ENCODE assay signal across 1 cellular context in the genomic region with DNA sequence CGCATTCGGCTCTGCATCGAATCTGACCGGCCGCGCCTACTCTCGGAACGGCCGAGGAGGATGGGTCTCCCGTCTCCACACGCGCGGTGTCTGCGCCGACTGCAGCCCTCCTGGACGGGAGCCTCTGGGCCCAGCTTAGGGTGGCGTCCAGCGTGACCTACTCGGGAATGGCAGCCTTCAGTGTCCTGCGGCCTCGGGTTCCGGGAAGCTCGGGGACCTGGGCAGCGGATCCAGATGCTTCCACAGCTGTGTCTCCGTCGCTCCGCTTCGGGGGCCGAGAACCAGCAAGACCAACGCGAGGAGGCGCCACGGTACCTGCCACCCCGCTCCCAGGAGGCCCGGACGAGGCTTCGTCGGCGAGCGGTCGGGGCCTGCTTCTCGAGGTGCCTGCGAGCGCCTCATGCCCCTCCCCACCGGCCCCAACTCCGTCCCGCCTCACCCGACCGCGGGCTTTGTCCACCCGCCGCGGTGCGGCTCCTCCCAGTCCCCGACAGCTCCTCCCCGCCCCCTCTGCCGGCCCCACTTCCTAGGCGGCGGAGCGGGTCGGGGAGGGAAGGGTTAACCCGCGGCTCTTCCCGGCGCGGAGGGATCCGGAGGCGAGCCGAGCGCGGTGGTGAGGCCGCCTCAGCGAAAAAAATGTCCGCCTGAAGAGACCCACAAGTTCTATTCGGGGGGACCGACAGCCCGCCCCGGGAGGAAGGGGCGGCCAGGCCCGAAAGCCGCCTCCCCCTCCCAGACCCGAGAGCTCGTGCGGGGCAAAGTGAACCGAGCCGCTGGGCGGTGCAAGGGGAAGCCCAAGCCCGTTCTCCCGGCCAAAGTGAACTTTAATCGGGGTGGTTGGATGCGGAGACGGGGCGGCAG.
TF ChIP-seq lines count a peak whose summit lies in the region.

A gene (plus strand): TSS at position 599 of the 861 bp plus-strand sequence. CDS start 1,270 bp downstream, outside the sequence.

TF ChIP-seq in SK-N-SH, 30 proteins besides CTCF, POLR2A, EP300 and RAD21 (continued from another document):
- TF ChIP-seq, protein P1, sequence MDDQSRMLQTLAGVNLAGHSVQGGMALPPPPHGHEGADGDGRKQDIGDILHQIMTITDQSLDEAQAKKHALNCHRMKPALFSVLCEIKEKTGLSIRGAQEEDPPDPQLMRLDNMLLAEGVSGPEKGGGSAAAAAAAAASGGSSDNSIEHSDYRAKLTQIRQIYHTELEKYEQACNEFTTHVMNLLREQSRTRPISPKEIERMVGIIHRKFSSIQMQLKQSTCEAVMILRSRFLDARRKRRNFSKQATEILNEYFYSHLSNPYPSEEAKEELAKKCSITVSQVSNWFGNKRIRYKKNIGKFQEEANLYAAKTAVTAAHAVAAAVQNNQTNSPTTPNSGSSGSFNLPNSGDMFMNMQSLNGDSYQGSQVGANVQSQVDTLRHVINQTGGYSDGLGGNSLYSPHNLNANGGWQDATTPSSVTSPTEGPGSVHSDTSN (IDR thresholded peaks at IDR 0.05): peak; percentile 86
- peak; percentile 90 for TF ChIP-seq YY1 (IDR thresholded peaks at IDR 0.05; ENCODE audit: low read depth)
- peak; percentile 42 for TF ChIP-seq TCF12 (IDR thresholded peaks at IDR 0.05)
- peak; percentile 7; the same call in 1 of the 2 replicates for TF ChIP-seq FOSL2 (IDR thresholded peaks at IDR 0.05; ENCODE audit: borderline replicate concordance, low read depth)
- TF ChIP-seq JUND (IDR thresholded peaks at IDR 0.05): no peak
- no peak for TF ChIP-seq FOXM1 (IDR thresholded peaks at IDR 0.05; ENCODE audit: low read depth)
- TF ChIP-seq TAF1 (IDR thresholded peaks at IDR 0.05; ENCODE audit: borderline replicate concordance, low read depth, low read length): peak; percentile 95
- no peak; the same call in 1 of the 2 replicates for TF ChIP-seq NFIC (IDR thresholded peaks at IDR 0.05; ENCODE audit: borderline replicate concordance)
- 0 out of 2 replicates have a peak, but pooled peaks have one; percentile 56 for TF ChIP-seq POLR2AphosphoS5 (IDR thresholded peaks at IDR 0.05; ENCODE audit: low read depth, low read length)
- TF ChIP-seq CHD2 (IDR thresholded peaks at IDR 0.05; ENCODE audit: low read length, partially characterized antibody): peak; percentile 98
- TF ChIP-seq, protein P2, sequence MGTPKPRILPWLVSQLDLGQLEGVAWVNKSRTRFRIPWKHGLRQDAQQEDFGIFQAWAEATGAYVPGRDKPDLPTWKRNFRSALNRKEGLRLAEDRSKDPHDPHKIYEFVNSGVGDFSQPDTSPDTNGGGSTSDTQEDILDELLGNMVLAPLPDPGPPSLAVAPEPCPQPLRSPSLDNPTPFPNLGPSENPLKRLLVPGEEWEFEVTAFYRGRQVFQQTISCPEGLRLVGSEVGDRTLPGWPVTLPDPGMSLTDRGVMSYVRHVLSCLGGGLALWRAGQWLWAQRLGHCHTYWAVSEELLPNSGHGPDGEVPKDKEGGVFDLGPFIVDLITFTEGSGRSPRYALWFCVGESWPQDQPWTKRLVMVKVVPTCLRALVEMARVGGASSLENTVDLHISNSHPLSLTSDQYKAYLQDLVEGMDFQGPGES (IDR thresholded peaks at IDR 0.05; ENCODE audit: low read depth, low read length): no peak
- TF ChIP-seq GABPA (IDR thresholded peaks at IDR 0.05; ENCODE audit: low read depth): peak; percentile 26; the same call in 1 of the 2 replicates
- TF ChIP-seq, protein P3, sequence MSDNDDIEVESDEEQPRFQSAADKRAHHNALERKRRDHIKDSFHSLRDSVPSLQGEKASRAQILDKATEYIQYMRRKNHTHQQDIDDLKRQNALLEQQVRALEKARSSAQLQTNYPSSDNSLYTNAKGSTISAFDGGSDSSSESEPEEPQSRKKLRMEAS (IDR thresholded peaks at IDR 0.05; ENCODE audit: low read depth): peak; percentile 94
- TF ChIP-seq, protein P4, sequence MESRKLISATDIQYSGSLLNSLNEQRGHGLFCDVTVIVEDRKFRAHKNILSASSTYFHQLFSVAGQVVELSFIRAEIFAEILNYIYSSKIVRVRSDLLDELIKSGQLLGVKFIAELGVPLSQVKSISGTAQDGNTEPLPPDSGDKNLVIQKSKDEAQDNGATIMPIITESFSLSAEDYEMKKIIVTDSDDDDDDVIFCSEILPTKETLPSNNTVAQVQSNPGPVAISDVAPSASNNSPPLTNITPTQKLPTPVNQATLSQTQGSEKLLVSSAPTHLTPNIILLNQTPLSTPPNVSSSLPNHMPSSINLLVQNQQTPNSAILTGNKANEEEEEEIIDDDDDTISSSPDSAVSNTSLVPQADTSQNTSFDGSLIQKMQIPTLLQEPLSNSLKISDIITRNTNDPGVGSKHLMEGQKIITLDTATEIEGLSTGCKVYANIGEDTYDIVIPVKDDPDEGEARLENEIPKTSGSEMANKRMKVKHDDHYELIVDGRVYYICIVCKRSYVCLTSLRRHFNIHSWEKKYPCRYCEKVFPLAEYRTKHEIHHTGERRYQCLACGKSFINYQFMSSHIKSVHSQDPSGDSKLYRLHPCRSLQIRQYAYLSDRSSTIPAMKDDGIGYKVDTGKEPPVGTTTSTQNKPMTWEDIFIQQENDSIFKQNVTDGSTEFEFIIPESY (IDR thresholded peaks at IDR 0.05; ENCODE audit: borderline replicate concordance, low read depth): 0 out of 2 replicates have a peak, but pooled peaks have one; percentile 30
- TF ChIP-seq MXI1 (IDR thresholded peaks at IDR 0.05; ENCODE audit: low read depth, low read length): peak; percentile 58; the same call in 1 of the 2 replicates
- no peak for TF ChIP-seq RFX5 (IDR thresholded peaks at IDR 0.05; ENCODE audit: low read length)
- TF ChIP-seq, protein P5, sequence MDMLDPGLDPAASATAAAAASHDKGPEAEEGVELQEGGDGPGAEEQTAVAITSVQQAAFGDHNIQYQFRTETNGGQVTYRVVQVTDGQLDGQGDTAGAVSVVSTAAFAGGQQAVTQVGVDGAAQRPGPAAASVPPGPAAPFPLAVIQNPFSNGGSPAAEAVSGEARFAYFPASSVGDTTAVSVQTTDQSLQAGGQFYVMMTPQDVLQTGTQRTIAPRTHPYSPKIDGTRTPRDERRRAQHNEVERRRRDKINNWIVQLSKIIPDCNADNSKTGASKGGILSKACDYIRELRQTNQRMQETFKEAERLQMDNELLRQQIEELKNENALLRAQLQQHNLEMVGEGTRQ (IDR thresholded peaks at IDR 0.05; ENCODE audit: borderline replicate concordance, low read depth, low read length): no peak
- TF ChIP-seq, protein P6, sequence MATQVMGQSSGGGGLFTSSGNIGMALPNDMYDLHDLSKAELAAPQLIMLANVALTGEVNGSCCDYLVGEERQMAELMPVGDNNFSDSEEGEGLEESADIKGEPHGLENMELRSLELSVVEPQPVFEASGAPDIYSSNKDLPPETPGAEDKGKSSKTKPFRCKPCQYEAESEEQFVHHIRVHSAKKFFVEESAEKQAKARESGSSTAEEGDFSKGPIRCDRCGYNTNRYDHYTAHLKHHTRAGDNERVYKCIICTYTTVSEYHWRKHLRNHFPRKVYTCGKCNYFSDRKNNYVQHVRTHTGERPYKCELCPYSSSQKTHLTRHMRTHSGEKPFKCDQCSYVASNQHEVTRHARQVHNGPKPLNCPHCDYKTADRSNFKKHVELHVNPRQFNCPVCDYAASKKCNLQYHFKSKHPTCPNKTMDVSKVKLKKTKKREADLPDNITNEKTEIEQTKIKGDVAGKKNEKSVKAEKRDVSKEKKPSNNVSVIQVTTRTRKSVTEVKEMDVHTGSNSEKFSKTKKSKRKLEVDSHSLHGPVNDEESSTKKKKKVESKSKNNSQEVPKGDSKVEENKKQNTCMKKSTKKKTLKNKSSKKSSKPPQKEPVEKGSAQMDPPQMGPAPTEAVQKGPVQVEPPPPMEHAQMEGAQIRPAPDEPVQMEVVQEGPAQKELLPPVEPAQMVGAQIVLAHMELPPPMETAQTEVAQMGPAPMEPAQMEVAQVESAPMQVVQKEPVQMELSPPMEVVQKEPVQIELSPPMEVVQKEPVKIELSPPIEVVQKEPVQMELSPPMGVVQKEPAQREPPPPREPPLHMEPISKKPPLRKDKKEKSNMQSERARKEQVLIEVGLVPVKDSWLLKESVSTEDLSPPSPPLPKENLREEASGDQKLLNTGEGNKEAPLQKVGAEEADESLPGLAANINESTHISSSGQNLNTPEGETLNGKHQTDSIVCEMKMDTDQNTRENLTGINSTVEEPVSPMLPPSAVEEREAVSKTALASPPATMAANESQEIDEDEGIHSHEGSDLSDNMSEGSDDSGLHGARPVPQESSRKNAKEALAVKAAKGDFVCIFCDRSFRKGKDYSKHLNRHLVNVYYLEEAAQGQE (IDR thresholded peaks at IDR 0.05; ENCODE audit: low read depth, low read length): peak; percentile 37; the same call in 1 of the 2 replicates
- no peak for TF ChIP-seq EZH2phosphoT487 (IDR thresholded peaks at IDR 0.05; ENCODE audit: borderline replicate concordance, low read depth)
- TF ChIP-seq MEF2A (IDR thresholded peaks at IDR 0.05; ENCODE audit: borderline replicate concordance, low read depth): 0 out of 2 replicates have a peak, but pooled peaks have one; percentile 13
